In the genomic region with DNA sequence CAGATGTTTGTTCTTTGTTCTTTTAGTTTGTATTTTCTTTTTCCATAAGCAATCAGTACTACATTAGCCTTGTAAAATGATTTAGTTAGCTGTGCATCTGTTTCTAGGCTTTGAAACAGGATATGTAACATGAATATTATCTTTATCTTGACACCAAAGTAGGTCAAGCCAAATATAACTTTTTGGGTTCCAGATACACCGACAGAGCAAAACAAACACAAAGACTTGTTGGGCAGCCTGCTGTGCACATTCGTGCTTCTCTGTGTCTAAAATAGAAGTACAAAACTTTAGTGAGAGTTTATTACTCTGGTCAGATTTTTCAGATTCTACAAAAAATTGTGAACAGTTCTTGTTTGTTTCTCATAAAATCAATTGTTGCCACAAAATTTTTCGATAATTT, we compare ENCODE assay signal across 22 cellular contexts.
DNase-seq lines count a peak whose midpoint lies in the region; ATAC-seq, FAIRE-seq and TF ChIP-seq lines count a peak whose summit lies in the region.
"Had no signal": no experiment of that assay in that cellular context is flagged by ENCODE, and none has a peak within 500 bp of the region (broad histone marks: within the 10 kb centered on the region; RNA-seq: fewer than 3 reads in every experiment).

No MANE protein-coding gene starts in this region.

- in situ Hi-C loops in GM12878 (cut with MboI) = no loop called here

- SMC1A ChIA-PET in GM12878 (lab: Charles Lee; ENCODE audit: uncharacterized antibody, unreplicated experiment) = no interaction called here

- WGBS in GM12878 (ENCODE audit: insufficient coverage, insufficient replicate concordance, low lambda C conversion rate, missing lambda C conversion rate) = 3% methylated on average over 3 of the region's 3 CpGs

- H3K9ac ChIP-seq in BLaER1 = no peak overlapping the region
- H3K9ac ChIP-seq in MM.1S (ENCODE audit: low read length) = no peak overlapping the region
- no peak overlapping the region for H3K9ac ChIP-seq in GM12878 (ENCODE audit: control insufficient read depth, insufficient read depth, low read length)
- H3K9ac ChIP-seq: BLaER1 treated with 17β-estradiol and CSF1 and Interleukin-3, amounts not matched to agents 10 nM and 100 nM; GM23248 had no signal

- H3K4me3 ChIP-seq in BLaER1 (no peak overlapping the region), MM.1S (ENCODE audit: low read length) (no peak overlapping the region), GM12878 (no peak overlapping the region)
- H3K4me3 ChIP-seq: BLaER1 treated with 17β-estradiol and CSF1 and Interleukin-3, amounts not matched to agents 10 nM and 100 nM; GM23248 had no signal

- no peak overlapping the region for H3K27ac ChIP-seq in BLaER1
- H3K27ac ChIP-seq in MM.1S (ENCODE audit: low read length) = peak overlapping the region; percentile 23; the same call in 1 of the 2 replicates
- H3K27ac ChIP-seq in GM12878 (ENCODE audit: control insufficient read depth, insufficient read depth) = no peak overlapping the region
- H3K27ac ChIP-seq: 22Rv1; BLaER1 treated with 17β-estradiol and CSF1 and Interleukin-3, amounts not matched to agents 10 nM and 100 nM; GM23248 had no signal

- H3K4me2 ChIP-seq in BLaER1 = peak overlapping the region; percentile 46
- H3K4me2 ChIP-seq in MM.1S (ENCODE audit: low read depth, low read length) = peak overlapping the region; percentile 50
- no peak overlapping the region for H3K4me2 ChIP-seq in GM12878 (ENCODE audit: control insufficient read depth, insufficient read depth)

- ATAC-seq in GM12878 = no peak
- no peak for ATAC-seq in HG03571 (IDR thresholded peaks at IDR 0.05; ENCODE audit: unreplicated experiment)
- ATAC-seq in HG02571 (IDR thresholded peaks at IDR 0.05; ENCODE audit: unreplicated experiment) = no peak
- no peak for ATAC-seq in HG03378 (IDR thresholded peaks at IDR 0.05; ENCODE audit: unreplicated experiment)

- no peak for TF ChIP-seq POLR2A in GM12878 (IDR thresholded peaks at IDR 0.05; ENCODE audit: low read depth, low read length)

- no peaks in the 10 kb centered on the region for H3K36me3 ChIP-seq in BLaER1
- no peaks in the 10 kb centered on the region for H3K36me3 ChIP-seq in MM.1S (replicated peaks; ENCODE audit: insufficient read depth, low read length)
- H3K36me3 ChIP-seq in GM12878 (ENCODE audit: control insufficient read depth in 2 of 2, insufficient read depth in 2 of 2, low read length in 1 of 2) = no peaks in the 10 kb centered on the region
- H3K36me3 ChIP-seq: BLaER1 treated with 17β-estradiol and CSF1 and Interleukin-3, amounts not matched to agents 10 nM and 100 nM had no signal

- H3K4me1 ChIP-seq in BLaER1 (peaks cover 6% of the 10 kb centered on the region; the same call in 1 of the 2 replicates), MM.1S (ENCODE audit: low read length) (peaks cover 6% of the 10 kb centered on the region; the same call in 1 of the 2 replicates), GM12878 (ENCODE audit: control insufficient read depth, insufficient read depth, low read length) (no peaks in the 10 kb centered on the region)

- no peaks in the 10 kb centered on the region for H3K9me2 ChIP-seq in MM.1S (replicated peaks; ENCODE audit: insufficient read depth, low read length)

- H2AFZ ChIP-seq in MM.1S (ENCODE audit: low read length) (0 out of 2 replicates have a peak overlapping the region, but pooled peaks have one; percentile 20), GM12878 (ENCODE audit: control insufficient read depth, low read depth, low read length) (peak overlapping the region; percentile 24; the same call in 1 of the 2 replicates)
- H2AFZ ChIP-seq: GM23248 had no signal

- TF ChIP-seq CTCF in MM.1S (IDR thresholded peaks at IDR 0.05; ENCODE audit: low read length) (no peak), GM12878 (IDR thresholded peaks at IDR 0.05 in 2 of 3, conservative IDR thresholded peaks at IDR 0.05 in 1 of 3; ENCODE audit: control insufficient read depth in 2 of 3, extremely low read depth in 1 of 3, insufficient read depth in 1 of 3, low read depth in 3 of 3, low read length in 3 of 3) (no peak)

- intact Hi-C loops in GM12878 (cut with micrococcal nuclease; ENCODE audit: unreplicated experiment) = no loop called here

- H4K20me1 ChIP-seq in BLaER1 = no peaks in the 10 kb centered on the region
- no peaks in the 10 kb centered on the region for H4K20me1 ChIP-seq in MM.1S (ENCODE audit: insufficient read depth, low read length)
- no peaks in the 10 kb centered on the region for H4K20me1 ChIP-seq in GM12878 (ENCODE audit: control insufficient read depth, insufficient read depth)
- H4K20me1 ChIP-seq: BLaER1 treated with 17β-estradiol and CSF1 and Interleukin-3, amounts not matched to agents 10 nM and 100 nM had no signal

- no peak for FAIRE-seq in GM12878 (lab: Jason Lieb, UNC)
- FAIRE-seq: D721Med, GM12892, GM19239, H1 had no signal

- no TSS peak for BruUV-seq in GM12878 (replicated peaks; lab: Mats Ljungman, UMichigan)

- DNase-seq in MM.1S (peak; percentile 56), GM12878 (ENCODE audit: low read depth, low spot score) (no peak), pons (ENCODE audit: low spot score) (peak; percentile 1)
- DNase-seq: CD4-positive, alpha-beta T cell; CD8-positive, alpha-beta memory T cell; DMS 273 treated with DMSO at 0.1 percent for 48 hours; DMS79; EL; GDM1; GM23248; H7; HCEC 1CT had no signal

- H3K79me2 ChIP-seq in MM.1S (ENCODE audit: low read length) = no peaks in the 10 kb centered on the region
- H3K79me2 ChIP-seq in GM12878 (ENCODE audit: control insufficient read depth, insufficient read depth, low read length) = no peaks in the 10 kb centered on the region

- 0 out of 2 replicates have a peak, but pooled peaks cover 2% of the 10 kb centered on the region for H3F3A ChIP-seq in MM.1S (ENCODE audit: insufficient read depth, low read length)

- POLR2A ChIA-PET in GM12878 (lab: Charles Lee) = no interaction called here

- RAD21 ChIA-PET in GM12878 (lab: Charles Lee; ENCODE audit: unreplicated experiment) = no interaction called here

- no peaks in the 10 kb centered on the region for H3K27me3 ChIP-seq in BLaER1
- H3K27me3 ChIP-seq in MM.1S (replicated peaks; ENCODE audit: insufficient read depth, low read length) = no peaks in the 10 kb centered on the region
- no peaks in the 10 kb centered on the region for H3K27me3 ChIP-seq in GM12878 (replicated peaks in 1 of 2; ENCODE audit: control insufficient read depth in 2 of 2, insufficient read depth in 2 of 2, low read length in 1 of 2)
- H3K27me3 ChIP-seq: BLaER1 treated with 17β-estradiol and CSF1 and Interleukin-3, amounts not matched to agents 10 nM and 100 nM had no signal

- TF ChIP-seq EP300 in GM12878 (IDR thresholded peaks at IDR 0.05; ENCODE audit: borderline replicate concordance in 1 of 2, control insufficient read depth in 1 of 2, low read depth in 2 of 2, low read length in 2 of 2) = no peak

- TF ChIP-seq RAD21 in GM12878 (IDR thresholded peaks at IDR 0.05; ENCODE audit: insufficient read depth, low read depth, low read length) = no peak

- H3K9me3 ChIP-seq in BLaER1 = no peaks in the 10 kb centered on the region
- no peaks in the 10 kb centered on the region for H3K9me3 ChIP-seq in MM.1S (replicated peaks; ENCODE audit: insufficient read depth, low read length)
- no peaks in the 10 kb centered on the region; the same call in 2 of the 3 replicates for H3K9me3 ChIP-seq in GM12878 (replicated peaks; ENCODE audit: control insufficient read depth, insufficient read depth, low read length)
- H3K9me3 ChIP-seq: BLaER1 treated with 17β-estradiol and CSF1 and Interleukin-3, amounts not matched to agents 10 nM and 100 nM had no signal

- CTCF ChIA-PET in GM12878 (lab: Yijun Ruan, JAX) = no interaction called here

TF ChIP-seq in GM12878, 131 proteins besides CTCF, POLR2A, EP300 and RAD21 (continues in another document):
- no peak for TF ChIP-seq PML (IDR thresholded peaks at IDR 0.05; ENCODE audit: low read length)
- TF ChIP-seq YY1 (IDR thresholded peaks at IDR 0.05; ENCODE audit: low read depth, low read length) = no peak
- TF ChIP-seq NR2C1 (IDR thresholded peaks at IDR 0.05) = no peak
- TF ChIP-seq, protein P1, sequence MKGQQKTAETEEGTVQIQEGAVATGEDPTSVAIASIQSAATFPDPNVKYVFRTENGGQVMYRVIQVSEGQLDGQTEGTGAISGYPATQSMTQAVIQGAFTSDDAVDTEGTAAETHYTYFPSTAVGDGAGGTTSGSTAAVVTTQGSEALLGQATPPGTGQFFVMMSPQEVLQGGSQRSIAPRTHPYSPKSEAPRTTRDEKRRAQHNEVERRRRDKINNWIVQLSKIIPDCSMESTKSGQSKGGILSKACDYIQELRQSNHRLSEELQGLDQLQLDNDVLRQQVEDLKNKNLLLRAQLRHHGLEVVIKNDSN (IDR thresholded peaks at IDR 0.05; ENCODE audit: borderline replicate concordance, extremely low read length, insufficient read depth, low read depth, low read length) = no peak
- TF ChIP-seq, protein P2, sequence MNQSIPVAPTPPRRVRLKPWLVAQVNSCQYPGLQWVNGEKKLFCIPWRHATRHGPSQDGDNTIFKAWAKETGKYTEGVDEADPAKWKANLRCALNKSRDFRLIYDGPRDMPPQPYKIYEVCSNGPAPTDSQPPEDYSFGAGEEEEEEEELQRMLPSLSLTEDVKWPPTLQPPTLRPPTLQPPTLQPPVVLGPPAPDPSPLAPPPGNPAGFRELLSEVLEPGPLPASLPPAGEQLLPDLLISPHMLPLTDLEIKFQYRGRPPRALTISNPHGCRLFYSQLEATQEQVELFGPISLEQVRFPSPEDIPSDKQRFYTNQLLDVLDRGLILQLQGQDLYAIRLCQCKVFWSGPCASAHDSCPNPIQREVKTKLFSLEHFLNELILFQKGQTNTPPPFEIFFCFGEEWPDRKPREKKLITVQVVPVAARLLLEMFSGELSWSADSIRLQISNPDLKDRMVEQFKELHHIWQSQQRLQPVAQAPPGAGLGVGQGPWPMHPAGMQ (IDR thresholded peaks at IDR 0.05; ENCODE audit: borderline replicate concordance) = no peak
- no peak for TF ChIP-seq HCFC1 (IDR thresholded peaks at IDR 0.05; ENCODE audit: low read length)
- no peak for TF ChIP-seq BMI1 (IDR thresholded peaks at IDR 0.05; ENCODE audit: borderline replicate concordance)
- no peak for TF ChIP-seq SUPT20H (IDR thresholded peaks at IDR 0.05; ENCODE audit: borderline replicate concordance, control insufficient read depth, low read depth, low read length)
